Comparison of ENCODE assay signal across 8 cellular contexts in genomic region chr4:11428161-11428700, GRCh38. TPM values are rescaled to one million over a fixed set of nuclear protein-coding genes. Genes with fewer than 3 reads are reported as not detected.
DNase-seq lines count a peak whose midpoint lies in the region; ATAC-seq and TF ChIP-seq lines count a peak whose summit lies in the region.

No MANE protein-coding gene starts in this region.

- intact Hi-C loops in heart left ventricle (cut with DNase I) = loop anchor here in 9 of 10 donors (5.0 to 10.0 kb wide), 9 partner anchors 194 to 873 kb away; no protein-coding TSS in a partner anchor

- peak overlapping the region in 3 of 12 donors; percentile 13 to 39 (median 28) for H3K27ac ChIP-seq in heart left ventricle
- H3K27ac ChIP-seq in skeletal muscle tissue (ENCODE audit: low read depth, low read length) = no peak overlapping the region

- H3K4me3 ChIP-seq in WI38 (ENCODE audit: low read depth, low read length) = peak overlapping the region; percentile 50
- H3K4me3 ChIP-seq in heart left ventricle = peak overlapping the region; percentile 32 to 75 (median 64)
- peak overlapping the region; percentile 63 to 73 (median 64) for H3K4me3 ChIP-seq in skeletal muscle tissue (ENCODE audit: low read length in 3 of 3)

- peak; percentile 14 for ATAC-seq in GM21825 (IDR thresholded peaks at IDR 0.05; ENCODE audit: unreplicated experiment)
- peak in 2 of 4 donors; percentile 2 to 10 for ATAC-seq in heart left ventricle

- DNase-seq in DMS53 treated with DMSO at 0.1 percent for 48 hours (lab: John Stamatoyannopoulos, UW; ENCODE audit: unreplicated experiment) (peak; percentile 60), heart left ventricle (no peak), superior temporal gyrus (ENCODE audit: extremely low spot score) (no peak), amniotic stem cell (lab: John Stamatoyannopoulos, UW) (no peak)
- DNase-seq in activated CD4-positive, CD25-positive, alpha-beta regulatory T cell treated with anti-CD3 and anti-CD28 coated beads, Interleukin-2, amount 50 U/mL, for 72 hours = no peak

- H3K36me3 ChIP-seq in heart left ventricle (no peaks in the 10 kb centered on the region), skeletal muscle tissue (ENCODE audit: control insufficient read depth in 3 of 3, insufficient read depth in 3 of 3, low read length in 3 of 3) (no peaks in the 10 kb centered on the region)

- TF ChIP-seq POLR2A in heart left ventricle (IDR thresholded peaks at IDR 0.05) = no peak

- H3K4me1 ChIP-seq in heart left ventricle (peaks cover 0 to 28% (median 18%) of the 10 kb centered on the region in 12 donors), skeletal muscle tissue (ENCODE audit: control insufficient read depth in 3 of 3, insufficient read depth in 3 of 3, low read length in 3 of 3) (peaks cover 0 to 17% (median 7%) of the 10 kb centered on the region in 3 donors)

- 0 to 3% (median 1%) methylated on average over 19 to 26 of the region's 26 CpGs for WGBS in heart left ventricle, 4 donors

- TF ChIP-seq CTCF in WI38 (IDR thresholded peaks at IDR 0.05; ENCODE audit: low read depth, low read length) = no peak
- TF ChIP-seq CTCF in heart left ventricle (IDR thresholded peaks at IDR 0.05) = no peak

- H3K9me3 ChIP-seq in heart left ventricle = no peaks in the 10 kb centered on the region
- H3K9me3 ChIP-seq in skeletal muscle tissue (ENCODE audit: control insufficient read depth in 3 of 3, low read length in 3 of 3) = no peaks in the 10 kb centered on the region

- H3K9ac ChIP-seq in skeletal muscle tissue (ENCODE audit: low read depth in 1 of 3, low read length in 3 of 3) = peak overlapping the region in 1 of 3 donors; percentile 25

- peaks cover 0 to 24% (median 12%) of the 10 kb centered on the region in 9 donors for H3K27me3 ChIP-seq in heart left ventricle
- H3K27me3 ChIP-seq in skeletal muscle tissue (ENCODE audit: control insufficient read depth in 3 of 3, insufficient read depth in 3 of 3, low read length in 3 of 3) = peaks cover 0 to 21% (median 17%) of the 10 kb centered on the region in 3 donors

RNA-seq across cellular contexts. Expression of gene HS3ST1, which starts 0.5 kb away (rescaled TPM):
- 1 to 10 TPM in 6 of 9 donors, under 1 TPM in 3; 0.33 to 2.5 (median 1.1) TPM for total RNA-seq in heart left ventricle
- polyA plus RNA-seq in heart left ventricle = 1 to 10 TPM in 1 of 2 donors, under 1 TPM in 1; 0.30 to 1.5 TPM
- total RNA-seq in skeletal muscle tissue = under 0.01 TPM
